In genomic region chr3:144015133-144015532, GRCh38 we compare ENCODE assay signal across 1 cellular context.
TF ChIP-seq lines count a peak whose summit lies in the region.

No MANE protein-coding gene starts in this region.

TF ChIP-seq in K562, 482 proteins besides CTCF, POLR2A, EP300 and RAD21 (continued from another document):
- TF ChIP-seq TEAD4 (IDR thresholded peaks at IDR 0.05; ENCODE audit: low read length) (peak; percentile 97), TEAD4 (CRISPR knock-in tag; IDR thresholded peaks at IDR 0.05; ENCODE audit: borderline replicate concordance) (no peak), CBFA2T3 (IDR thresholded peaks at IDR 0.05) (peak; percentile 95), TAL1 (IDR thresholded peaks at IDR 0.05) (peak; percentile 95), POLR2AphosphoS2 (IDR thresholded peaks at IDR 0.05; ENCODE audit: low read length) (no peak), SAFB (IDR thresholded peaks at IDR 0.05; ENCODE audit: borderline replicate concordance, low read depth, low read length) (no peak), DPF2 (IDR thresholded peaks at IDR 0.05) (peak; percentile 93), MTA2 (IDR thresholded peaks at IDR 0.05; ENCODE audit: low read depth) (peak; percentile 93), POLR2AphosphoS5 (IDR thresholded peaks at IDR 0.05; ENCODE audit: control insufficient read depth, insufficient read depth, low read depth, low read length) (peak; percentile 95), ATF4 (CRISPR knock-in tag; IDR thresholded peaks at IDR 0.05) (0 out of 2 replicates have a peak, but pooled peaks have one; percentile 22), HNRNPK (IDR thresholded peaks at IDR 0.05; ENCODE audit: low read depth, low read length, poor library complexity, severe bottlenecking) (no peak), ZNF354B (CRISPR knock-in tag; IDR thresholded peaks at IDR 0.05) (no peak), MYNN (IDR thresholded peaks at IDR 0.05) (no peak; the same call in 1 of the 2 replicates), MYNN (CRISPR knock-in tag; IDR thresholded peaks at IDR 0.05) (no peak), TCF3 (CRISPR knock-in tag; IDR thresholded peaks at IDR 0.05) (peak; percentile 96), BCOR (IDR thresholded peaks at IDR 0.05) (peak; percentile 66), ZNF436 (CRISPR knock-in tag; IDR thresholded peaks at IDR 0.05) (no peak), ADNP (tag; IDR thresholded peaks at IDR 0.05) (0 out of 2 replicates have a peak, but pooled peaks have one; percentile 24), NCOA1 (IDR thresholded peaks at IDR 0.05; ENCODE audit: low read depth) (0 out of 2 replicates have a peak, but pooled peaks have one; percentile 43), NEUROD1 (IDR thresholded peaks at IDR 0.05; ENCODE audit: borderline replicate concordance, low read depth, low read length, partially characterized antibody) (peak; percentile 53), HDAC3 (IDR thresholded peaks at IDR 0.05; ENCODE audit: borderline replicate concordance, partially characterized antibody) (peak; percentile 64), GATA2 (CRISPR knock-in tag; IDR thresholded peaks at IDR 0.05) (peak; percentile 76), ZFP1 (CRISPR knock-in tag; IDR thresholded peaks at IDR 0.05) (no peak), MECOM (CRISPR knock-in tag; IDR thresholded peaks at IDR 0.05) (no peak), SOX6 (IDR thresholded peaks at IDR 0.05) (peak; percentile 78), SMARCA4 (IDR thresholded peaks at IDR 0.05) (peak; percentile 94), MEIS2 (IDR thresholded peaks at IDR 0.05; ENCODE audit: partially characterized antibody) (peak; percentile 82), ZBTB11 (CRISPR knock-in tag; IDR thresholded peaks at IDR 0.05) (0 out of 6 replicates have a peak, but pooled peaks of 1 of the 3 experiments have one; percentile 23), HNRNPLL (IDR thresholded peaks at IDR 0.05; ENCODE audit: low read depth, low read length, poor library complexity, severe bottlenecking) (no peak), SRSF7 (optimal IDR thresholded peaks at IDR 0.05; ENCODE audit: low read depth, low read length) (no peak), NUFIP1 (IDR thresholded peaks at IDR 0.05; ENCODE audit: partially characterized antibody) (no peak), RBM25 (IDR thresholded peaks at IDR 0.05; ENCODE audit: low read depth, low read length, severe bottlenecking) (no peak), CREB1 (IDR thresholded peaks at IDR 0.05) (peak; percentile 50; the same call in 1 of the 2 replicates), CREB1 (CRISPR knock-in tag; IDR thresholded peaks at IDR 0.05) (no peak)
- TF ChIP-seq, protein P1, sequence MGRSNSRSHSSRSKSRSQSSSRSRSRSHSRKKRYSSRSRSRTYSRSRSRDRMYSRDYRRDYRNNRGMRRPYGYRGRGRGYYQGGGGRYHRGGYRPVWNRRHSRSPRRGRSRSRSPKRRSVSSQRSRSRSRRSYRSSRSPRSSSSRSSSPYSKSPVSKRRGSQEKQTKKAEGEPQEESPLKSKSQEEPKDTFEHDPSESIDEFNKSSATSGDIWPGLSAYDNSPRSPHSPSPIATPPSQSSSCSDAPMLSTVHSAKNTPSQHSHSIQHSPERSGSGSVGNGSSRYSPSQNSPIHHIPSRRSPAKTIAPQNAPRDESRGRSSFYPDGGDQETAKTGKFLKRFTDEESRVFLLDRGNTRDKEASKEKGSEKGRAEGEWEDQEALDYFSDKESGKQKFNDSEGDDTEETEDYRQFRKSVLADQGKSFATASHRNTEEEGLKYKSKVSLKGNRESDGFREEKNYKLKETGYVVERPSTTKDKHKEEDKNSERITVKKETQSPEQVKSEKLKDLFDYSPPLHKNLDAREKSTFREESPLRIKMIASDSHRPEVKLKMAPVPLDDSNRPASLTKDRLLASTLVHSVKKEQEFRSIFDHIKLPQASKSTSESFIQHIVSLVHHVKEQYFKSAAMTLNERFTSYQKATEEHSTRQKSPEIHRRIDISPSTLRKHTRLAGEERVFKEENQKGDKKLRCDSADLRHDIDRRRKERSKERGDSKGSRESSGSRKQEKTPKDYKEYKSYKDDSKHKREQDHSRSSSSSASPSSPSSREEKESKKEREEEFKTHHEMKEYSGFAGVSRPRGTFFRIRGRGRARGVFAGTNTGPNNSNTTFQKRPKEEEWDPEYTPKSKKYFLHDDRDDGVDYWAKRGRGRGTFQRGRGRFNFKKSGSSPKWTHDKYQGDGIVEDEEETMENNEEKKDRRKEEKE (IDR thresholded peaks at IDR 0.05; ENCODE audit: borderline replicate concordance in 1 of 2, control insufficient read depth in 1 of 2, low read depth in 2 of 2, low read length in 1 of 2): no peak
- TF ChIP-seq, protein P2, sequence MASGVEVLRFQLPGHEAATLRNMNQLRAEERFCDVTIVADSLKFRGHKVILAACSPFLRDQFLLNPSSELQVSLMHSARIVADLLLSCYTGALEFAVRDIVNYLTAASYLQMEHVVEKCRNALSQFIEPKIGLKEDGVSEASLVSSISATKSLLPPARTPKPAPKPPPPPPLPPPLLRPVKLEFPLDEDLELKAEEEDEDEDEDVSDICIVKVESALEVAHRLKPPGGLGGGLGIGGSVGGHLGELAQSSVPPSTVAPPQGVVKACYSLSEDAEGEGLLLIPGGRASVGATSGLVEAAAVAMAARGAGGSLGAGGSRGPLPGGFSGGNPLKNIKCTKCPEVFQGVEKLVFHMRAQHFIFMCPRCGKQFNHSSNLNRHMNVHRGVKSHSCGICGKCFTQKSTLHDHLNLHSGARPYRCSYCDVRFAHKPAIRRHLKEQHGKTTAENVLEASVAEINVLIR (CRISPR knock-in tag; IDR thresholded peaks at IDR 0.05): no peak
- TF ChIP-seq, protein P3, sequence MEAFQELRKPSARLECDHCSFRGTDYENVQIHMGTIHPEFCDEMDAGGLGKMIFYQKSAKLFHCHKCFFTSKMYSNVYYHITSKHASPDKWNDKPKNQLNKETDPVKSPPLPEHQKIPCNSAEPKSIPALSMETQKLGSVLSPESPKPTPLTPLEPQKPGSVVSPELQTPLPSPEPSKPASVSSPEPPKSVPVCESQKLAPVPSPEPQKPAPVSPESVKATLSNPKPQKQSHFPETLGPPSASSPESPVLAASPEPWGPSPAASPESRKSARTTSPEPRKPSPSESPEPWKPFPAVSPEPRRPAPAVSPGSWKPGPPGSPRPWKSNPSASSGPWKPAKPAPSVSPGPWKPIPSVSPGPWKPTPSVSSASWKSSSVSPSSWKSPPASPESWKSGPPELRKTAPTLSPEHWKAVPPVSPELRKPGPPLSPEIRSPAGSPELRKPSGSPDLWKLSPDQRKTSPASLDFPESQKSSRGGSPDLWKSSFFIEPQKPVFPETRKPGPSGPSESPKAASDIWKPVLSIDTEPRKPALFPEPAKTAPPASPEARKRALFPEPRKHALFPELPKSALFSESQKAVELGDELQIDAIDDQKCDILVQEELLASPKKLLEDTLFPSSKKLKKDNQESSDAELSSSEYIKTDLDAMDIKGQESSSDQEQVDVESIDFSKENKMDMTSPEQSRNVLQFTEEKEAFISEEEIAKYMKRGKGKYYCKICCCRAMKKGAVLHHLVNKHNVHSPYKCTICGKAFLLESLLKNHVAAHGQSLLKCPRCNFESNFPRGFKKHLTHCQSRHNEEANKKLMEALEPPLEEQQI (IDR thresholded peaks at IDR 0.05): 0 out of 2 replicates have a peak, but pooled peaks have one; percentile 28
- TF ChIP-seq, protein P4, sequence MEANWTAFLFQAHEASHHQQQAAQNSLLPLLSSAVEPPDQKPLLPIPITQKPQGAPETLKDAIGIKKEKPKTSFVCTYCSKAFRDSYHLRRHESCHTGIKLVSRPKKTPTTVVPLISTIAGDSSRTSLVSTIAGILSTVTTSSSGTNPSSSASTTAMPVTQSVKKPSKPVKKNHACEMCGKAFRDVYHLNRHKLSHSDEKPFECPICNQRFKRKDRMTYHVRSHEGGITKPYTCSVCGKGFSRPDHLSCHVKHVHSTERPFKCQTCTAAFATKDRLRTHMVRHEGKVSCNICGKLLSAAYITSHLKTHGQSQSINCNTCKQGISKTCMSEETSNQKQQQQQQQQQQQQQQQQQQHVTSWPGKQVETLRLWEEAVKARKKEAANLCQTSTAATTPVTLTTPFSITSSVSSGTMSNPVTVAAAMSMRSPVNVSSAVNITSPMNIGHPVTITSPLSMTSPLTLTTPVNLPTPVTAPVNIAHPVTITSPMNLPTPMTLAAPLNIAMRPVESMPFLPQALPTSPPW (CRISPR knock-in tag; IDR thresholded peaks at IDR 0.05): peak; percentile 53
- TF ChIP-seq, protein P5, sequence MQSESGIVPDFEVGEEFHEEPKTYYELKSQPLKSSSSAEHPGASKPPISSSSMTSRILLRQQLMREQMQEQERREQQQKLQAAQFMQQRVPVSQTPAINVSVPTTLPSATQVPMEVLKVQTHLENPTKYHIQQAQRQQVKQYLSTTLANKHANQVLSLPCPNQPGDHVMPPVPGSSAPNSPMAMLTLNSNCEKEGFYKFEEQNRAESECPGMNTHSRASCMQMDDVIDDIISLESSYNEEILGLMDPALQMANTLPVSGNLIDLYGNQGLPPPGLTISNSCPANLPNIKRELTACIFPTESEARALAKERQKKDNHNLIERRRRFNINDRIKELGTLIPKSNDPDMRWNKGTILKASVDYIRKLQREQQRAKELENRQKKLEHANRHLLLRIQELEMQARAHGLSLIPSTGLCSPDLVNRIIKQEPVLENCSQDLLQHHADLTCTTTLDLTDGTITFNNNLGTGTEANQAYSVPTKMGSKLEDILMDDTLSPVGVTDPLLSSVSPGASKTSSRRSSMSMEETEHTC (IDR thresholded peaks at IDR 0.05): no peak
- TF ChIP-seq, protein P6, sequence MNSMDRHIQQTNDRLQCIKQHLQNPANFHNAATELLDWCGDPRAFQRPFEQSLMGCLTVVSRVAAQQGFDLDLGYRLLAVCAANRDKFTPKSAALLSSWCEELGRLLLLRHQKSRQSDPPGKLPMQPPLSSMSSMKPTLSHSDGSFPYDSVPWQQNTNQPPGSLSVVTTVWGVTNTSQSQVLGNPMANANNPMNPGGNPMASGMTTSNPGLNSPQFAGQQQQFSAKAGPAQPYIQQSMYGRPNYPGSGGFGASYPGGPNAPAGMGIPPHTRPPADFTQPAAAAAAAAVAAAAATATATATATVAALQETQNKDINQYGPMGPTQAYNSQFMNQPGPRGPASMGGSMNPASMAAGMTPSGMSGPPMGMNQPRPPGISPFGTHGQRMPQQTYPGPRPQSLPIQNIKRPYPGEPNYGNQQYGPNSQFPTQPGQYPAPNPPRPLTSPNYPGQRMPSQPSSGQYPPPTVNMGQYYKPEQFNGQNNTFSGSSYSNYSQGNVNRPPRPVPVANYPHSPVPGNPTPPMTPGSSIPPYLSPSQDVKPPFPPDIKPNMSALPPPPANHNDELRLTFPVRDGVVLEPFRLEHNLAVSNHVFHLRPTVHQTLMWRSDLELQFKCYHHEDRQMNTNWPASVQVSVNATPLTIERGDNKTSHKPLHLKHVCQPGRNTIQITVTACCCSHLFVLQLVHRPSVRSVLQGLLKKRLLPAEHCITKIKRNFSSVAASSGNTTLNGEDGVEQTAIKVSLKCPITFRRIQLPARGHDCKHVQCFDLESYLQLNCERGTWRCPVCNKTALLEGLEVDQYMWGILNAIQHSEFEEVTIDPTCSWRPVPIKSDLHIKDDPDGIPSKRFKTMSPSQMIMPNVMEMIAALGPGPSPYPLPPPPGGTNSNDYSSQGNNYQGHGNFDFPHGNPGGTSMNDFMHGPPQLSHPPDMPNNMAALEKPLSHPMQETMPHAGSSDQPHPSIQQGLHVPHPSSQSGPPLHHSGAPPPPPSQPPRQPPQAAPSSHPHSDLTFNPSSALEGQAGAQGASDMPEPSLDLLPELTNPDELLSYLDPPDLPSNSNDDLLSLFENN (IDR thresholded peaks at IDR 0.05; ENCODE audit: low read depth in 2 of 2, low read length in 2 of 2): peak in 1 of 2 experiments; percentile 85; a peak in 2 of 4 replicates
